In genomic region chr2:172102159-172102857, GRCh38 we compare ENCODE assay signal across 8 cellular contexts. TPM values are rescaled to one million over a fixed set of nuclear protein-coding genes. Genes with fewer than 3 reads are reported as not detected.
DNase-seq lines count a peak whose midpoint lies in the region; ATAC-seq and TF ChIP-seq lines count a peak whose summit lies in the region.

No MANE protein-coding gene starts in this region.

- peak overlapping the region; percentile 76 for H3K4me3 Mint-ChIP-seq in activated T-helper 17 cell treated with anti-CD3 and anti-CD28 coated beads, Interleukin-2, amount 50 U/mL, for 72 hours

- no peaks in the 10 kb centered on the region for H3K36me3 ChIP-seq in cardiac muscle cell

- peaks cover 99% of the 10 kb centered on the region for H3K27me3 ChIP-seq in cardiac muscle cell

- peaks cover 22% of the 10 kb centered on the region for H3K4me1 Mint-ChIP-seq in activated T-helper 17 cell treated with anti-CD3 and anti-CD28 coated beads, Interleukin-2, amount 50 U/mL, for 72 hours

- H3K36me3 Mint-ChIP-seq in activated T-helper 17 cell treated with anti-CD3 and anti-CD28 coated beads, Interleukin-2, amount 50 U/mL, for 72 hours (ENCODE audit: low read depth) = no peaks in the 10 kb centered on the region

- DNase-seq in AG08395 (ENCODE audit: low spot score) (peak; percentile 83), GM10266 (ENCODE audit: extremely low spot score) (peak; percentile 74), NCI-H1694 treated with DMSO at 0.1 percent for 48 hours (lab: John Stamatoyannopoulos, UW) (peak; percentile 64), cardiac muscle cell (ENCODE audit: low read depth in 1 of 2, low spot score in 1 of 2) (no peak), sciatic nerve (ENCODE audit: low spot score) (peak; percentile 62), superior temporal gyrus (ENCODE audit: extremely low spot score) (no peak)

- intact Hi-C loops in sciatic nerve (cut with DNase I) = loop anchor here (10.0 kb wide), 1 partner anchor 298 kb away; no protein-coding TSS in a partner anchor

- peak overlapping the region; percentile 37 for H3K4me3 ChIP-seq in cardiac muscle cell

- peaks cover 20% of the 10 kb centered on the region for H3K4me1 ChIP-seq in cardiac muscle cell (ENCODE audit: low read depth)

- peaks cover 50% of the 10 kb centered on the region for H3K27me3 Mint-ChIP-seq in activated T-helper 17 cell treated with anti-CD3 and anti-CD28 coated beads, Interleukin-2, amount 50 U/mL, for 72 hours

- no peaks in the 10 kb centered on the region for H3K9me3 Mint-ChIP-seq in activated T-helper 17 cell treated with anti-CD3 and anti-CD28 coated beads, Interleukin-2, amount 50 U/mL, for 72 hours

- ATAC-seq in HG02642 (IDR thresholded peaks at IDR 0.05; ENCODE audit: poor library complexity, unreplicated experiment) (peak; percentile 33), sciatic nerve (peak; percentile 2)
- ATAC-seq in activated T-helper 17 cell treated with anti-CD3 and anti-CD28 coated beads, Interleukin-2, amount 50 U/mL, for 72 hours (replicated peaks) = peak; percentile 40

- H3K27ac Mint-ChIP-seq in activated T-helper 17 cell treated with anti-CD3 and anti-CD28 coated beads, Interleukin-2, amount 50 U/mL, for 72 hours = no peak overlapping the region

- no peak overlapping the region for H3K27ac ChIP-seq in cardiac muscle cell

- TF ChIP-seq CTCF in GM10266 (IDR thresholded peaks at IDR 0.05; ENCODE audit: control insufficient read depth, insufficient read depth, low read depth, missing control alignments) (no peak), cardiac muscle cell (IDR thresholded peaks at IDR 0.05; ENCODE audit: low read depth, low read length) (no peak)

- no peaks in the 10 kb centered on the region for H3K9me3 ChIP-seq in cardiac muscle cell (ENCODE audit: low read depth)

RNA-seq across cellular contexts. Expression of gene DLX2, which starts 0.4 kb away (rescaled TPM):
- total RNA-seq in activated T-helper 17 cell treated with anti-CD3 and anti-CD28 coated beads, Interleukin-2, amount 50 U/mL, for 72 hours = not detected
- total RNA-seq in cardiac muscle cell (not detected in 2 replicates), sciatic nerve (0.27 TPM)
- 0.26 TPM in 1 of 2 replicates, not detected in the other for polyA plus RNA-seq in cardiac muscle cell

RNA-seq across cellular contexts. Expression of gene DLX1, which starts 17.0 kb away (rescaled TPM):
- total RNA-seq in activated T-helper 17 cell treated with anti-CD3 and anti-CD28 coated beads, Interleukin-2, amount 50 U/mL, for 72 hours = not detected
- total RNA-seq in cardiac muscle cell (not detected in 2 replicates), sciatic nerve (0.94 TPM)
- polyA plus RNA-seq in cardiac muscle cell = not detected in 2 replicates

Comparison
In these comparisons a context has a peak if more than half of its experiments do, and no peak if none do; other contexts are left out.
1. DNase-seq: peak in AG08395 (single experiment), GM10266 (single experiment), NCI-H1694 treated with DMSO at 0.1 percent for 48 hours (single experiment) and sciatic nerve (single experiment); none in cardiac muscle cell (0 of 2) and superior temporal gyrus (single experiment).
2. Peak in every context shown above with its lines, with median percentiles within 50 percentile points of each other: ATAC-seq.